20 cellular contexts compared by ENCODE assay signal in genomic region chr22:24166811-24167210, GRCh38. TPM values are rescaled to one million over a fixed set of nuclear protein-coding genes. Genes with fewer than 3 reads are reported as not detected.
DNase-seq lines count a peak whose midpoint lies in the region; ATAC-seq and TF ChIP-seq lines count a peak whose summit lies in the region.
"Had no signal": no experiment of that assay in that cellular context is flagged by ENCODE, and none has a peak within 500 bp of the region (broad histone marks: within the 10 kb centered on the region; RNA-seq: fewer than 3 reads in every experiment).

No MANE protein-coding gene starts in this region.

- H3K4ac ChIP-seq in neuronal stem cell (ENCODE audit: low read length) = no peak overlapping the region

- no peak overlapping the region for H3K18ac ChIP-seq in neuronal stem cell (ENCODE audit: low read length)

- H2AK5ac ChIP-seq in neuronal stem cell (ENCODE audit: low read depth, low read length) = no peak overlapping the region

- no peaks in the 10 kb centered on the region for H3K27me3 Mint-ChIP-seq in activated naive CD4-positive, alpha-beta T cell treated with anti-CD3 and anti-CD28 coated beads, Interleukin-2, amount 10 ng/mL, durations not matched to agents 7 days and 5 days
- no peaks in the 10 kb centered on the region for H3K27me3 Mint-ChIP-seq in CD8-positive, alpha-beta T cell (ENCODE audit: low read depth)
- H3K27me3 Mint-ChIP-seq in activated T-cell treated with anti-CD3 and anti-CD28 coated beads, Interleukin-2, amount 50 U/mL, for 24 hours = no peaks in the 10 kb centered on the region
- H3K27me3 Mint-ChIP-seq: CD4-positive, alpha-beta memory T cell; CD4-positive, CD25-positive, alpha-beta regulatory T cell had no signal

- no peak overlapping the region for H2BK120ac ChIP-seq in neuronal stem cell (ENCODE audit: low read depth, low read length)

- no peak overlapping the region for H4K91ac ChIP-seq in neuronal stem cell (ENCODE audit: low read depth, low read length, poor library complexity)

- no peaks in the 10 kb centered on the region for H3K27me3 ChIP-seq in CD8-positive, alpha-beta T cell (ENCODE audit: insufficient read depth, low read length)
- H3K27me3 ChIP-seq in OCI-LY3 (ENCODE audit: low read depth, low read length) (no peaks in the 10 kb centered on the region), neuronal stem cell (ENCODE audit: control insufficient read depth in 3 of 3, insufficient read depth in 3 of 3, low read depth in 1 of 3, low read length in 3 of 3) (no peaks in the 10 kb centered on the region)
- H3K27me3 ChIP-seq: BE2C, BLaER1 had no signal

- H2BK5ac ChIP-seq in neuronal stem cell (ENCODE audit: low read length) = no peak overlapping the region

- H3K4me2 ChIP-seq in OCI-LY3 (ENCODE audit: low read length) (peak overlapping the region; percentile 40; the same call in 1 of the 2 replicates), neuronal stem cell (ENCODE audit: insufficient read depth, low read length, poor library complexity, severe bottlenecking) (no peak overlapping the region)
- H3K4me2 ChIP-seq: BLaER1 had no signal

- peaks cover 31% of the 10 kb centered on the region for H3K4me1 ChIP-seq in CD8-positive, alpha-beta T cell (ENCODE audit: insufficient read depth, low read length)
- peaks cover 32% of the 10 kb centered on the region for H3K4me1 ChIP-seq in OCI-LY3 (ENCODE audit: low read length)
- peaks cover 2 to 4% of the 10 kb centered on the region in 2 donors for H3K4me1 ChIP-seq in neuronal stem cell (ENCODE audit: control insufficient read depth in 2 of 2, insufficient read depth in 1 of 2, low read depth in 1 of 2, low read length in 2 of 2)
- H3K4me1 ChIP-seq: BLaER1, Caco-2 had no signal

- TF ChIP-seq CTCF in CD8-positive, alpha-beta T cell (IDR thresholded peaks at IDR 0.05) = no peak
- TF ChIP-seq CTCF in OCI-LY3 (IDR thresholded peaks at IDR 0.05; ENCODE audit: low read depth, low read length) = no peak

- CTCF ChIA-PET in activated naive CD4-positive, alpha-beta T cell treated with anti-CD3 and anti-CD28 coated beads, Interleukin-2, amount 10 ng/mL, durations not matched to agents 7 days and 5 days (lab: Charles Lee) = no interaction called here
- CTCF ChIA-PET in CD8-positive, alpha-beta T cell (lab: Charles Lee) = interaction anchor here (1.5 to 13.0 kb wide), 3 partner anchors 10 to 30 kb away, joined by 4 to 242 read pairs (median 153); no protein-coding TSS in a partner anchor

- no peaks in the 10 kb centered on the region for H3K9me3 ChIP-seq in CD8-positive, alpha-beta T cell (ENCODE audit: low read length)
- H3K9me3 ChIP-seq in OCI-LY3 (ENCODE audit: insufficient read depth, low read length) (no peaks in the 10 kb centered on the region), neuronal stem cell (replicated peaks in 1 of 2; ENCODE audit: control insufficient read depth in 2 of 2, insufficient read depth in 1 of 2, low read depth in 1 of 2, low read length in 2 of 2) (no peaks in the 10 kb centered on the region)
- H3K9me3 ChIP-seq: BE2C, BLaER1, Caco-2 had no signal

- no peak for DNase-seq in activated naive CD4-positive, alpha-beta T cell treated with anti-CD3 and anti-CD28 coated beads, Interleukin-2, amount 50 U/mL, for 72 hours (ENCODE audit: low spot score in 2 of 2)
- no peak for DNase-seq in activated naive CD4-positive, alpha-beta T cell treated with anti-CD3 and anti-CD28 coated beads, Interleukin-2, amount 10 ng/mL, durations not matched to agents 7 days and 5 days
- DNase-seq in CD8-positive, alpha-beta T cell = no peak
- DNase-seq in neuronal stem cell (ENCODE audit: low spot score) (no peak), NCI-H2227 treated with DMSO at 0.1 percent for 48 hours (lab: John Stamatoyannopoulos, UW) (no peak)
- DNase-seq in activated T-cell treated with anti-CD3 and anti-CD28 coated beads, Interleukin-2, amount 50 U/mL, for 24 hours = no peak
- DNase-seq: 8988T; ACHN; BE2C; C1 segment of cervical spinal cord; Caco-2; Calu3; CD4-positive, alpha-beta memory T cell; CD4-positive, CD25-positive, alpha-beta regulatory T cell; DMS79 treated with DMSO at 0.1 percent for 48 hours; GF-D8 had no signal

- peaks cover 78% of the 10 kb centered on the region for H3K36me3 ChIP-seq in CD8-positive, alpha-beta T cell (ENCODE audit: insufficient read depth, low read length)
- H3K36me3 ChIP-seq in OCI-LY3 (replicated peaks; ENCODE audit: low read depth, low read length) (peaks cover 32% of the 10 kb centered on the region), neuronal stem cell (replicated peaks in 1 of 2; ENCODE audit: control insufficient read depth in 2 of 2, insufficient read depth in 2 of 2, low read length in 2 of 2) (peaks cover 34 to 64% of the 10 kb centered on the region in 2 donors)

- no peak overlapping the region for H3K23ac ChIP-seq in neuronal stem cell (ENCODE audit: low read depth, low read length, poor library complexity)

- no peak for ATAC-seq in activated naive CD4-positive, alpha-beta T cell treated with anti-CD3 and anti-CD28 coated beads, Interleukin-2, amount 50 U/mL, for 72 hours
- no peak for ATAC-seq in CD8-positive, alpha-beta T cell
- ATAC-seq in HG02623 (IDR thresholded peaks at IDR 0.05; ENCODE audit: unreplicated experiment) = no peak

- no peak overlapping the region for H2BK15ac ChIP-seq in neuronal stem cell (ENCODE audit: low read length)

- intact Hi-C loops in CD8-positive, alpha-beta T cell (cut with DNase I, micrococcal nuclease) = no loop called here

- H3K79me2 ChIP-seq in OCI-LY3 (ENCODE audit: low read length) = no peaks in the 10 kb centered on the region

- H3K9ac ChIP-seq in OCI-LY3 (ENCODE audit: low read length) (no peak overlapping the region), neuronal stem cell (ENCODE audit: low read depth, low read length, poor library complexity) (no peak overlapping the region)
- H3K9ac ChIP-seq: BLaER1 had no signal

- no peak overlapping the region for H3K27ac ChIP-seq in CD8-positive, alpha-beta T cell (ENCODE audit: low read depth, low read length)
- H3K27ac ChIP-seq in OCI-LY3 (ENCODE audit: low read length) = peak overlapping the region; percentile 32; the same call in 1 of the 2 replicates
- no peak overlapping the region for H3K27ac ChIP-seq in neuronal stem cell (replicated peaks; ENCODE audit: low read length)
- H3K27ac ChIP-seq: BLaER1 had no signal

- no peaks in the 10 kb centered on the region for H3K79me1 ChIP-seq in neuronal stem cell (ENCODE audit: low read depth, low read length)

- H3K4me1 Mint-ChIP-seq in activated naive CD4-positive, alpha-beta T cell treated with anti-CD3 and anti-CD28 coated beads, Interleukin-2, amount 10 ng/mL, durations not matched to agents 7 days and 5 days = peaks cover 5% of the 10 kb centered on the region
- peaks cover 49% of the 10 kb centered on the region for H3K4me1 Mint-ChIP-seq in CD8-positive, alpha-beta T cell (ENCODE audit: low read depth)
- peaks cover 20% of the 10 kb centered on the region for H3K4me1 Mint-ChIP-seq in activated T-cell treated with anti-CD3 and anti-CD28 coated beads, Interleukin-2, amount 50 U/mL, for 24 hours (ENCODE audit: low read depth)
- H3K4me1 Mint-ChIP-seq: CD14-positive monocyte had no signal

- no peak overlapping the region for H2BK12ac ChIP-seq in neuronal stem cell (ENCODE audit: low read length)

- WGBS in neuronal stem cell (ENCODE audit: extremely low coverage in 2 of 2, insufficient read length in 2 of 2, insufficient replicate concordance in 1 of 2), 2 donors = no CpG with 5 or more reads among the region's 20 CpGs

- no peak overlapping the region for H4K8ac ChIP-seq in neuronal stem cell (ENCODE audit: low read depth, low read length)

- no peak overlapping the region for H3K4me3 Mint-ChIP-seq in activated naive CD4-positive, alpha-beta T cell treated with anti-CD3 and anti-CD28 coated beads, Interleukin-2, amount 10 ng/mL, durations not matched to agents 7 days and 5 days
- no peak overlapping the region for H3K4me3 Mint-ChIP-seq in CD8-positive, alpha-beta T cell
- H3K4me3 Mint-ChIP-seq in activated T-cell treated with anti-CD3 and anti-CD28 coated beads, Interleukin-2, amount 50 U/mL, for 24 hours = no peak overlapping the region
- H3K4me3 Mint-ChIP-seq: CD14-positive monocyte; CD4-positive, alpha-beta memory T cell; CD4-positive, CD25-positive, alpha-beta regulatory T cell had no signal

- H3K14ac ChIP-seq in neuronal stem cell (ENCODE audit: low read length) = peak overlapping the region; percentile 6

- peak overlapping the region; percentile 18 to 66 for H3K27ac Mint-ChIP-seq in activated naive CD4-positive, alpha-beta T cell treated with anti-CD3 and anti-CD28 coated beads, Interleukin-2, amount 50 U/mL, for 72 hours
- H3K27ac Mint-ChIP-seq in activated naive CD4-positive, alpha-beta T cell treated with anti-CD3 and anti-CD28 coated beads, Interleukin-2, amount 10 ng/mL, durations not matched to agents 7 days and 5 days = no peak overlapping the region
- peak overlapping the region; percentile 57 for H3K27ac Mint-ChIP-seq in CD8-positive, alpha-beta T cell
- H3K27ac Mint-ChIP-seq in activated T-cell treated with anti-CD3 and anti-CD28 coated beads, Interleukin-2, amount 50 U/mL, for 24 hours = no peak overlapping the region
- H3K27ac Mint-ChIP-seq: CD14-positive monocyte; CD4-positive, CD25-positive, alpha-beta regulatory T cell had no signal

- H4K20me1 ChIP-seq in OCI-LY3 (ENCODE audit: insufficient read depth, low read length) = no peaks in the 10 kb centered on the region; the same call in 1 of the 2 replicates

- no peak overlapping the region for H2AFZ ChIP-seq in OCI-LY3 (ENCODE audit: low read depth, low read length)
- no peak overlapping the region for H2AFZ ChIP-seq in neuronal stem cell (ENCODE audit: low read length)

- POLR2A ChIA-PET in CD8-positive, alpha-beta T cell (lab: Charles Lee) = interaction anchor here (0.7 to 5.3 kb wide), 5 partner anchors 9 to 93 kb away, joined by 3 to 30 read pairs (median 4); no protein-coding TSS in a partner anchor

- no peaks in the 10 kb centered on the region for H3K36me3 Mint-ChIP-seq in activated naive CD4-positive, alpha-beta T cell treated with anti-CD3 and anti-CD28 coated beads, Interleukin-2, amount 50 U/mL, for 72 hours
- peaks cover 25% of the 10 kb centered on the region for H3K36me3 Mint-ChIP-seq in activated naive CD4-positive, alpha-beta T cell treated with anti-CD3 and anti-CD28 coated beads, Interleukin-2, amount 10 ng/mL, durations not matched to agents 7 days and 5 days
- peaks cover 83% of the 10 kb centered on the region for H3K36me3 Mint-ChIP-seq in CD8-positive, alpha-beta T cell
- peaks cover 66% of the 10 kb centered on the region for H3K36me3 Mint-ChIP-seq in activated T-cell treated with anti-CD3 and anti-CD28 coated beads, Interleukin-2, amount 50 U/mL, for 24 hours (ENCODE audit: low read depth)

- no peaks in the 10 kb centered on the region for H3K9me3 Mint-ChIP-seq in activated naive CD4-positive, alpha-beta T cell treated with anti-CD3 and anti-CD28 coated beads, Interleukin-2, amount 50 U/mL, for 72 hours
- no peaks in the 10 kb centered on the region for H3K9me3 Mint-ChIP-seq in activated naive CD4-positive, alpha-beta T cell treated with anti-CD3 and anti-CD28 coated beads, Interleukin-2, amount 10 ng/mL, durations not matched to agents 7 days and 5 days
- no peaks in the 10 kb centered on the region for H3K9me3 Mint-ChIP-seq in CD8-positive, alpha-beta T cell
- no peaks in the 10 kb centered on the region for H3K9me3 Mint-ChIP-seq in activated T-cell treated with anti-CD3 and anti-CD28 coated beads, Interleukin-2, amount 50 U/mL, for 24 hours
- H3K9me3 Mint-ChIP-seq: CD14-positive monocyte; CD4-positive, CD25-positive, alpha-beta regulatory T cell had no signal

- no peak overlapping the region for H3K4me3 ChIP-seq in CD8-positive, alpha-beta T cell (ENCODE audit: low read depth, low read length)
- no peak overlapping the region for H3K4me3 ChIP-seq in OCI-LY3 (ENCODE audit: low read length)
- no peak overlapping the region for H3K4me3 ChIP-seq in neuronal stem cell (ENCODE audit: low read length in 2 of 2)
- H3K4me3 ChIP-seq: BLaER1 had no signal

RNA-seq across cellular contexts. Expression of gene SUSD2, which starts 14.5 kb away (rescaled TPM):
- total RNA-seq in activated naive CD4-positive, alpha-beta T cell treated with anti-CD3 and anti-CD28 coated beads, Interleukin-2, amount 50 U/mL, for 72 hours = 1 to 10 TPM in 1 of 2 donors, under 1 TPM in 1; 0.20 to 1.6 TPM
- 1 to 10 TPM; 1.2 TPM for total RNA-seq in CD8-positive, alpha-beta T cell
- 0.25 TPM for polyA plus RNA-seq in neuronal stem cell (2013, experiment 1 of 2)
- 0.18 TPM for polyA plus RNA-seq in neuronal stem cell (2013, experiment 2 of 2)
- polyA plus RNA-seq: CD14-positive monocyte had no signal

Comparison
In these comparisons a context has a peak if more than half of its experiments do, and no peak if none do; other contexts are left out.
1. H3K27ac Mint-ChIP-seq: peak in activated naive CD4-positive, alpha-beta T cell treated with anti-CD3 and anti-CD28 coated beads, Interleukin-2, amount 50 U/mL, for 72 hours (2 of 2) and CD8-positive, alpha-beta T cell (single experiment); none in activated naive CD4-positive, alpha-beta T cell treated with anti-CD3 and anti-CD28 coated beads, Interleukin-2, amount 10 ng/mL, durations not matched to agents 7 days and 5 days (single experiment) and activated T-cell treated with anti-CD3 and anti-CD28 coated beads, Interleukin-2, amount 50 U/mL, for 24 hours (single experiment).